ENCODE assay signal across 8 cellular contexts in genomic region chr16:3094289-3095027, GRCh38. TPM values are rescaled to one million over a fixed set of nuclear protein-coding genes. Genes with fewer than 3 reads are reported as not detected.
DNase-seq lines count a peak whose midpoint lies in the region; ATAC-seq, FAIRE-seq and TF ChIP-seq lines count a peak whose summit lies in the region.

No MANE protein-coding gene starts in this region.

- H2AK5ac ChIP-seq in mesendoderm (ENCODE audit: low read length): no peak overlapping the region

- no peak overlapping the region for H3K4ac ChIP-seq in mesendoderm (ENCODE audit: low read depth, low read length)

- no TSS peak for BruUV-seq in K562 (replicated peaks; lab: Mats Ljungman, UMichigan)

- H2BK120ac ChIP-seq in mesendoderm (ENCODE audit: low read depth, low read length): no peak overlapping the region

- no peak for TF ChIP-seq POLR2A in K562 (conservative IDR thresholded peaks at IDR 0.05)

- no peak overlapping the region for H2BK15ac ChIP-seq in mesendoderm (replicated peaks; ENCODE audit: low read depth)

- H3K9me1 ChIP-seq in K562 (ENCODE audit: control insufficient read depth, insufficient read depth, low read length): no peaks in the 10 kb centered on the region

- H2BK5ac ChIP-seq in mesendoderm (ENCODE audit: low read length): no peak overlapping the region

- H3K9ac ChIP-seq in K562 (ENCODE audit: insufficient read depth in 1 of 2, low read depth in 2 of 2, low read length in 2 of 2) (no peak overlapping the region), mesendoderm (ENCODE audit: low read length) (no peak overlapping the region)

- DNase-seq in COLO668 (lab: John Stamatoyannopoulos, UW; ENCODE audit: unreplicated experiment): peak; percentile 41
- DNase-seq in H4 (ENCODE audit: low spot score): peak; percentile 38
- peak; percentile 17 for DNase-seq in RCC 7860 (ENCODE audit: low spot score)
- peak; percentile 66 to 80 (median 68) for DNase-seq in K562 (ENCODE audit: extremely low read depth in 1 of 4, low spot score in 3 of 4)
- DNase-seq in mesendoderm: peak; percentile 79
- no peak for DNase-seq in substantia nigra (lab: John Stamatoyannopoulos, UW)

- H3K18ac ChIP-seq in mesendoderm (ENCODE audit: low read length): no peak overlapping the region

- H3K36me3 ChIP-seq in K562 (ENCODE audit: control insufficient read depth, insufficient read depth, low read length) (no peaks in the 10 kb centered on the region), mesendoderm (ENCODE audit: control insufficient read depth, insufficient read depth, low read length) (peaks cover 6% of the 10 kb centered on the region)

- no peak overlapping the region for H4K8ac ChIP-seq in mesendoderm (ENCODE audit: low read depth, low read length)

- no peaks in the 10 kb centered on the region for H3K79me2 ChIP-seq in K562 (ENCODE audit: control insufficient read depth, insufficient read depth, low read length)
- H3K79me2 ChIP-seq in mesendoderm (ENCODE audit: control insufficient read depth, insufficient read depth, low read length): peaks cover 34% of the 10 kb centered on the region

- no peak overlapping the region for H4K5ac ChIP-seq in mesendoderm (ENCODE audit: low read length)

- H3K56ac ChIP-seq in mesendoderm (ENCODE audit: low read length): no peak overlapping the region

- WGBS in K562 (ENCODE audit: insufficient coverage, low coverage, missing lambda C conversion rate): 32% methylated on average over 22 of the region's 22 CpGs
- WGBS in mesendoderm (ENCODE audit: extremely low coverage, insufficient coverage, low lambda C conversion rate): no CpG with 5 or more reads among the region's 22 CpGs

- H3K27ac ChIP-seq in K562 (ENCODE audit: extremely low read depth, low read depth, low read length): no peak overlapping the region
- H3K27ac ChIP-seq in mesendoderm (ENCODE audit: low read depth, low read length): no peak overlapping the region
- H3K27ac ChIP-seq in substantia nigra (ENCODE audit: low read depth, low read length, poor library complexity, severe bottlenecking): no peak overlapping the region

- ATAC-seq in K562 (peak; percentile 85), GM19467 (IDR thresholded peaks at IDR 0.05; ENCODE audit: unreplicated experiment) (no peak), GM18858 (IDR thresholded peaks at IDR 0.05; ENCODE audit: unreplicated experiment) (no peak)

- intact Hi-C loops in K562 (cut with micrococcal nuclease): loop anchor here (2.0 kb wide), 1 partner anchor 30 kb away; no protein-coding TSS in a partner anchor

- no peak overlapping the region for H3K4me3 ChIP-seq in K562
- no peak overlapping the region for H3K4me3 ChIP-seq in mesendoderm (ENCODE audit: low read length)

- TF ChIP-seq EP300 in K562 (IDR thresholded peaks at IDR 0.05; ENCODE audit: low read length): no peak

- TF ChIP-seq CTCF in K562 (IDR thresholded peaks at IDR 0.05 in 2 of 3, conservative IDR thresholded peaks at IDR 0.05 in 1 of 3; ENCODE audit: insufficient read depth in 2 of 3, low read depth in 1 of 3, low read length in 3 of 3): peak; percentile 84 to 88 (median 86)

- POLR2A ChIA-PET in K562 (lab: Yijun Ruan, JAX): interaction anchor here (0.7 kb wide), 1 partner anchor 34 kb away, joined by 3 read pairs; no protein-coding TSS in a partner anchor

- no peak overlapping the region for H3K23ac ChIP-seq in mesendoderm (ENCODE audit: low read length)

- FAIRE-seq in RCC 7860 (lab: Jason Lieb, UNC) (no peak), K562 (lab: Jason Lieb, UNC) (peak; percentile 89)

- CTCF ChIA-PET in K562 (lab: Yijun Ruan, JAX; ENCODE audit: low intra/inter-chr PET ratio): interaction anchor here (0.7 to 0.8 kb wide), 2 partner anchors 35 to 56 kb away, joined by 4 to 5 read pairs; no protein-coding TSS in a partner anchor

- TF ChIP-seq RAD21 in K562 (CRISPR knock-in tag; conservative IDR thresholded peaks at IDR 0.05 in 1 of 2, IDR thresholded peaks at IDR 0.05 in 1 of 2): peak; percentile 36 to 77; a peak in 3 of 4 replicates

- in situ Hi-C loops in K562 (cut with MboI): no loop called here

- H3K79me1 ChIP-seq in mesendoderm (ENCODE audit: low read length): peaks cover 7% of the 10 kb centered on the region

- no peaks in the 10 kb centered on the region for H3K9me3 ChIP-seq in K562 (replicated peaks; ENCODE audit: control insufficient read depth, insufficient read depth, low read depth, low read length)

- no peak overlapping the region for H2AFZ ChIP-seq in K562 (ENCODE audit: low read depth, low read length)

- H3K27me3 ChIP-seq in K562 (ENCODE audit: control insufficient read depth in 2 of 2, insufficient read depth in 2 of 2, low read length in 2 of 2): peaks cover 2 to 21% of the 10 kb centered on the region in 2 experiments; a peak in 2 of 5 replicates
- H3K27me3 ChIP-seq in mesendoderm (ENCODE audit: insufficient read depth, low read length, poor library complexity): no peaks in the 10 kb centered on the region

- H3K4me2 ChIP-seq in K562 (ENCODE audit: insufficient read depth, low read length): no peak overlapping the region; the same call in 1 of the 2 replicates
- H3K4me2 ChIP-seq in mesendoderm (ENCODE audit: low read length): no peak overlapping the region

- no peaks in the 10 kb centered on the region for H4K20me1 ChIP-seq in K562 (replicated peaks; ENCODE audit: control insufficient read depth, insufficient read depth, low read length)

- H3K4me1 ChIP-seq in K562 (replicated peaks in 1 of 2; ENCODE audit: control insufficient read depth in 2 of 2, insufficient read depth in 2 of 2, low read length in 2 of 2) (peaks cover 3 to 36% of the 10 kb centered on the region in 2 experiments; a peak in 4 of 5 replicates), mesendoderm (ENCODE audit: control insufficient read depth, low read depth, low read length) (peaks cover 8% of the 10 kb centered on the region)

RNA-seq across cellular contexts. Expression of gene ZSCAN10, which starts 4.6 kb away (rescaled TPM):
- not detected in 2 replicates for total RNA-seq in H4 (2014; rRNA removed; shearing (Covaris generic))
- not detected in 2 replicates for total RNA-seq in K562 (2011; cell fraction: chromatin; rRNA removed; ENCODE audit: low replicate concordance)
- total RNA-seq in K562 (2011; cell fraction: nucleolus; rRNA removed): 0.17 TPM in 1 of 2 replicates, not detected in the other
- total RNA-seq in K562 (2011; cell fraction: nucleoplasm; rRNA removed): 0.37 TPM in 1 of 2 replicates, not detected in the other
- not detected in 2 replicates for total RNA-seq in K562 (2014; rRNA removed)
- not detected in 2 replicates for total RNA-seq in K562 (2014; rRNA removed; fragmentation: Illumina TruSeq; extraction: Trizol)
- not detected in 2 replicates for total RNA-seq in K562 (2015; rRNA removed; fragmentation: Illumina TruSeq; extraction: Trizol)
- 0.16 and 0.22 TPM in 2 replicates for total RNA-seq in K562 (2021)
- polyA plus RNA-seq in K562 (2011; rRNA removed): not detected in 2 replicates
- 0.03 TPM in 1 of 2 replicates, not detected in the other for polyA plus RNA-seq in K562 (2011; cell fraction: cytosol; rRNA removed)
- polyA plus RNA-seq in K562 (2011; cell fraction: nucleus; rRNA removed): 0.10 TPM in 1 of 2 replicates, not detected in the other
- polyA plus RNA-seq in K562 (2012): 0.14 TPM in 1 of 2 replicates, not detected in the other
- polyA plus RNA-seq in K562 (2014; fragmentation: Illumina TruSeq; extraction: Trizol): not detected in 2 replicates
- polyA plus RNA-seq in K562 (2014; fragmentation: Nextera tagmentation; extraction: Ambion mirVana): not detected
- not detected in 2 replicates for polyA plus RNA-seq in K562 (2014; rRNA removed)
- polyA minus RNA-seq in K562 (2011; rRNA and poly(A)+ RNA removed): not detected in 2 replicates
- not detected in 2 replicates for polyA minus RNA-seq in K562 (2011; cell fraction: cytosol; rRNA and poly(A)+ RNA removed)
- polyA minus RNA-seq in K562 (2011; cell fraction: nucleus; rRNA and poly(A)+ RNA removed): not detected in 2 replicates
- 102 TPM for polyA plus RNA-seq in mesendoderm (2013, experiment 1 of 2)
- polyA plus RNA-seq in mesendoderm (2013, experiment 2 of 2): 104 TPM

RNA-seq across cellular contexts. Expression of gene ZNF205, which starts 17.9 kb away (rescaled TPM):
- total RNA-seq in H4 (2014; rRNA removed; shearing (Covaris generic)): 5.2 and 8.6 TPM in 2 replicates
- 3.9 and 8.4 TPM in 2 replicates for total RNA-seq in K562 (2011; cell fraction: chromatin; rRNA removed; ENCODE audit: low replicate concordance)
- total RNA-seq in K562 (2011; cell fraction: nucleolus; rRNA removed): 8.7 and 9.3 TPM in 2 replicates
- total RNA-seq in K562 (2011; cell fraction: nucleoplasm; rRNA removed): 3.0 and 3.1 TPM in 2 replicates
- total RNA-seq in K562 (2014; rRNA removed): 11.8 and 14.2 TPM in 2 replicates
- 1.9 and 2.4 TPM in 2 replicates for total RNA-seq in K562 (2014; rRNA removed; fragmentation: Illumina TruSeq; extraction: Trizol)
- total RNA-seq in K562 (2015; rRNA removed; fragmentation: Illumina TruSeq; extraction: Trizol): 5.1 and 5.4 TPM in 2 replicates
- 9.4 and 10.1 TPM in 2 replicates for total RNA-seq in K562 (2021)
- 3.6 and 4.7 TPM in 2 replicates for polyA plus RNA-seq in K562 (2011; rRNA removed)
- polyA plus RNA-seq in K562 (2011; cell fraction: cytosol; rRNA removed): 6.0 and 16.0 TPM in 2 replicates
- polyA plus RNA-seq in K562 (2011; cell fraction: nucleus; rRNA removed): 6.6 and 12.0 TPM in 2 replicates
- 6.3 and 12.0 TPM in 2 replicates for polyA plus RNA-seq in K562 (2012)
- polyA plus RNA-seq in K562 (2014; fragmentation: Illumina TruSeq; extraction: Trizol): 3.3 and 5.0 TPM in 2 replicates
- not detected for polyA plus RNA-seq in K562 (2014; fragmentation: Nextera tagmentation; extraction: Ambion mirVana)
- polyA plus RNA-seq in K562 (2014; rRNA removed): 8.3 and 8.7 TPM in 2 replicates
- polyA minus RNA-seq in K562 (2011; rRNA and poly(A)+ RNA removed): 0.81 and 2.0 TPM in 2 replicates
- polyA minus RNA-seq in K562 (2011; cell fraction: cytosol; rRNA and poly(A)+ RNA removed): 4.6 and 6.7 TPM in 2 replicates
- 1.9 and 2.6 TPM in 2 replicates for polyA minus RNA-seq in K562 (2011; cell fraction: nucleus; rRNA and poly(A)+ RNA removed)
- polyA plus RNA-seq in mesendoderm (2013, experiment 1 of 2): 9.9 TPM
- polyA plus RNA-seq in mesendoderm (2013, experiment 2 of 2): 9.8 TPM

RNA-seq across cellular contexts. Expression of gene IL32, which starts 29.0 kb away (rescaled TPM):
- 15.8 and 24.1 TPM in 2 replicates for total RNA-seq in H4 (2014; rRNA removed; shearing (Covaris generic))
- total RNA-seq in K562 (2011; cell fraction: chromatin; rRNA removed; ENCODE audit: low replicate concordance): 1.1 TPM in 1 of 2 replicates, not detected in the other
- 0.50 and 1.1 TPM in 2 replicates for total RNA-seq in K562 (2011; cell fraction: nucleolus; rRNA removed)
- not detected in 2 replicates for total RNA-seq in K562 (2011; cell fraction: nucleoplasm; rRNA removed)
- total RNA-seq in K562 (2014; rRNA removed): not detected in 2 replicates
- not detected in 2 replicates for total RNA-seq in K562 (2014; rRNA removed; fragmentation: Illumina TruSeq; extraction: Trizol)
- not detected in 2 replicates for total RNA-seq in K562 (2015; rRNA removed; fragmentation: Illumina TruSeq; extraction: Trizol)
- 1.5 and 2.2 TPM in 2 replicates for total RNA-seq in K562 (2021)
- polyA plus RNA-seq in K562 (2011; rRNA removed): 0.21 TPM in 1 of 2 replicates, not detected in the other
- polyA plus RNA-seq in K562 (2011; cell fraction: cytosol; rRNA removed): 0.40 TPM in 2 replicates
- polyA plus RNA-seq in K562 (2011; cell fraction: nucleus; rRNA removed): 0.29 and 0.43 TPM in 2 replicates
- 1.0 and 5.1 TPM in 2 replicates for polyA plus RNA-seq in K562 (2012)
- 0.31 and 0.64 TPM in 2 replicates for polyA plus RNA-seq in K562 (2014; fragmentation: Illumina TruSeq; extraction: Trizol)
- under 1 TPM; 0.24 to 0.42 TPM for polyA plus RNA-seq in K562 (2014; fragmentation: Nextera tagmentation; extraction: Ambion mirVana)
- 0.43 and 2.0 TPM in 2 replicates for polyA plus RNA-seq in K562 (2014; rRNA removed)
- polyA minus RNA-seq in K562 (2011; rRNA and poly(A)+ RNA removed): not detected in 2 replicates
- not detected in 2 replicates for polyA minus RNA-seq in K562 (2011; cell fraction: cytosol; rRNA and poly(A)+ RNA removed)
- polyA minus RNA-seq in K562 (2011; cell fraction: nucleus; rRNA and poly(A)+ RNA removed): not detected in 2 replicates
- polyA plus RNA-seq in mesendoderm (2013, experiment 1 of 2): 7.4 TPM
- polyA plus RNA-seq in mesendoderm (2013, experiment 2 of 2): 6.8 TPM

RNA-seq across cellular contexts. Expression of gene ZNF213, which starts 40.4 kb away (rescaled TPM):
- 2.0 and 3.9 TPM in 2 replicates for total RNA-seq in H4 (2014; rRNA removed; shearing (Covaris generic))
- 3.3 and 8.4 TPM in 2 replicates for total RNA-seq in K562 (2011; cell fraction: chromatin; rRNA removed; ENCODE audit: low replicate concordance)
- total RNA-seq in K562 (2011; cell fraction: nucleolus; rRNA removed): 6.6 and 7.7 TPM in 2 replicates
- 4.5 and 4.7 TPM in 2 replicates for total RNA-seq in K562 (2011; cell fraction: nucleoplasm; rRNA removed)
- total RNA-seq in K562 (2014; rRNA removed) (2.7 and 3.2 TPM in 2 replicates), K562 (2014; rRNA removed; fragmentation: Illumina TruSeq; extraction: Trizol) (0.61 and 0.84 TPM in 2 replicates), K562 (2015; rRNA removed; fragmentation: Illumina TruSeq; extraction: Trizol) (1.8 and 2.1 TPM in 2 replicates), K562 (2021) (9.3 and 10.0 TPM in 2 replicates)
- polyA plus RNA-seq in K562 (2011; rRNA removed) (0.74 and 1.2 TPM in 2 replicates), K562 (2014; fragmentation: Illumina TruSeq; extraction: Trizol) (1.8 and 5.0 TPM in 2 replicates), K562 (2014; fragmentation: Nextera tagmentation; extraction: Ambion mirVana) (under 1 TPM; 0.49 to 0.62 TPM), K562 (2014; rRNA removed) (3.1 and 3.2 TPM in 2 replicates)
- 0.93 and 2.0 TPM in 2 replicates for polyA plus RNA-seq in K562 (2011; cell fraction: cytosol; rRNA removed)
- 3.5 and 6.9 TPM in 2 replicates for polyA plus RNA-seq in K562 (2011; cell fraction: nucleus; rRNA removed)
- polyA plus RNA-seq in K562 (2012): 6.1 and 13.6 TPM in 2 replicates
- polyA minus RNA-seq in K562 (2011; rRNA and poly(A)+ RNA removed): 0.88 and 0.99 TPM in 2 replicates
- polyA minus RNA-seq in K562 (2011; cell fraction: cytosol; rRNA and poly(A)+ RNA removed): 3.6 and 7.0 TPM in 2 replicates
- polyA minus RNA-seq in K562 (2011; cell fraction: nucleus; rRNA and poly(A)+ RNA removed): 3.0 and 3.4 TPM in 2 replicates
- 4.3 TPM for polyA plus RNA-seq in mesendoderm (2013, experiment 1 of 2)
- 4.6 TPM for polyA plus RNA-seq in mesendoderm (2013, experiment 2 of 2)

RNA-seq across cellular contexts. Expression of gene MMP25, which starts 48.1 kb away (rescaled TPM):
- total RNA-seq in H4 (2014; rRNA removed; shearing (Covaris generic)): 0.87 and 0.94 TPM in 2 replicates
- 0.14 TPM in 1 of 2 replicates, not detected in the other for total RNA-seq in K562 (2011; cell fraction: chromatin; rRNA removed; ENCODE audit: low replicate concordance)
- 0.17 TPM in 1 of 2 replicates, not detected in the other for total RNA-seq in K562 (2011; cell fraction: nucleolus; rRNA removed)
- total RNA-seq in K562 (2011; cell fraction: nucleoplasm; rRNA removed): 0.07 and 0.15 TPM in 2 replicates
- total RNA-seq in K562 (2014; rRNA removed) (not detected in 2 replicates), K562 (2014; rRNA removed; fragmentation: Illumina TruSeq; extraction: Trizol) (not detected in 2 replicates), K562 (2015; rRNA removed; fragmentation: Illumina TruSeq; extraction: Trizol) (0.04 TPM in 1 of 2 replicates, not detected in the other), K562 (2021) (0.09 TPM in 1 of 2 replicates, not detected in the other)
- polyA plus RNA-seq in K562 (2011; rRNA removed) (not detected in 2 replicates), K562 (2014; fragmentation: Illumina TruSeq; extraction: Trizol) (0.03 TPM in 1 of 2 replicates, not detected in the other), K562 (2014; fragmentation: Nextera tagmentation; extraction: Ambion mirVana) (not detected), K562 (2014; rRNA removed) (not detected in 2 replicates)
- 0.01 TPM in 1 of 2 replicates, not detected in the other for polyA plus RNA-seq in K562 (2011; cell fraction: cytosol; rRNA removed)
- 0.03 and 0.08 TPM in 2 replicates for polyA plus RNA-seq in K562 (2011; cell fraction: nucleus; rRNA removed)
- 0.51 and 0.58 TPM in 2 replicates for polyA plus RNA-seq in K562 (2012)
- polyA minus RNA-seq in K562 (2011; rRNA and poly(A)+ RNA removed): not detected in 2 replicates
- polyA minus RNA-seq in K562 (2011; cell fraction: cytosol; rRNA and poly(A)+ RNA removed): 0.19 TPM in 1 of 2 replicates, not detected in the other
- not detected in 2 replicates for polyA minus RNA-seq in K562 (2011; cell fraction: nucleus; rRNA and poly(A)+ RNA removed)
- polyA plus RNA-seq in mesendoderm (2013, experiment 1 of 2): 8.0 TPM
- polyA plus RNA-seq in mesendoderm (2013, experiment 2 of 2): 8.0 TPM

Comparison
In these comparisons a context has a peak if more than half of its experiments do, and no peak if none do; other contexts are left out.
1. DNase-seq: peak in COLO668 (single experiment), H4 (single experiment), RCC 7860 (single experiment), K562 (4 of 4) and mesendoderm (single experiment); none in substantia nigra (0 of 49).